ENCODE assay signal across 17 cellular contexts in genomic region chr1:80892452-80892995, GRCh38.
A peak's percentile ranks its signal among the peaks of the same experiment; 100 is the strongest.
DNase-seq lines count a peak whose midpoint lies in the region; ATAC-seq, FAIRE-seq and TF ChIP-seq lines count a peak whose summit lies in the region.
"Had no signal": no experiment of that assay in that cellular context is flagged by ENCODE, and none has a peak within 500 bp of the region (broad histone marks: within the 10 kb centered on the region; RNA-seq: fewer than 3 reads in every experiment).

No MANE protein-coding gene starts in this region.

- no peak for TF ChIP-seq EP300 in HepG2 (IDR thresholded peaks at IDR 0.05; ENCODE audit: low read depth in 2 of 2, low read length in 2 of 2)
- no peak for TF ChIP-seq EP300 in HepG2 (CRISPR knock-in tag; IDR thresholded peaks at IDR 0.05; ENCODE audit: borderline replicate concordance)

- POLR2A ChIA-PET in HepG2 (lab: Yijun Ruan, JAX): no interaction called here

- H3K27me3 Mint-ChIP-seq in stimulated activated naive CD8-positive, alpha-beta T cell treated with anti-CD3 and anti-CD28 coated beads, Interleukin-15, amount 100 ng/mL, for 72 hours: no peaks in the 10 kb centered on the region

- intact Hi-C loops in mammary epithelial cell (cut with micrococcal nuclease) (no loop called here), breast epithelium (cut with DNase I; ENCODE audit: low total_unique reads) (no loop called here), HepG2 (cut with micrococcal nuclease; ENCODE audit: unreplicated experiment) (no loop called here)

- H3K79me2 ChIP-seq in mammary epithelial cell (ENCODE audit: insufficient read depth, low read length) (no peaks in the 10 kb centered on the region), HepG2 (ENCODE audit: insufficient read depth, low read length) (no peaks in the 10 kb centered on the region)

- H3K4me3 ChIP-seq in mammary epithelial cell (replicated peaks in 1 of 3; ENCODE audit: insufficient read depth in 1 of 3, low read depth in 2 of 3, low read length in 3 of 3) (no peak overlapping the region), breast epithelium (no peak overlapping the region), astrocyte of the spinal cord (ENCODE audit: low read depth, low read length) (no peak overlapping the region), HepG2 (replicated peaks in 1 of 3; ENCODE audit: insufficient read depth in 1 of 3, low read depth in 2 of 3, low read length in 3 of 3) (no peak overlapping the region)
- H3K4me3 ChIP-seq: A549, tibial artery had no signal

- DNase-seq in mammary epithelial cell (peak; percentile 5), breast epithelium (ENCODE audit: low spot score in 2 of 2) (no peak), astrocyte of the spinal cord (ENCODE audit: low read depth, low spot score) (peak; percentile 10), iris pigment epithelial cell (ENCODE audit: low read depth) (peak; percentile 26), HepG2 (ENCODE audit: low spot score) (no peak), NCI-H1417 treated with DMSO at 0.1 percent for 48 hours (lab: John Stamatoyannopoulos, UW) (no peak)
- DNase-seq in stimulated activated naive CD8-positive, alpha-beta T cell treated with anti-CD3 and anti-CD28 coated beads, Interleukin-15, amount 100 ng/mL, for 72 hours: no peak
- DNase-seq: activated CD4-positive, alpha-beta T cell treated with anti-CD3 and anti-CD28 coated beads, Interleukin-2, amount 50 U/mL, for 4 hours; activated effector memory CD4-positive, alpha-beta T cell treated with anti-CD3 and anti-CD28 coated beads, Interleukin-2, amount 50 U/mL, for 16 hours; erythroblast; NCI-H2171; tibial artery had no signal

- peak overlapping the region; percentile 59 for H2AFZ ChIP-seq in mammary epithelial cell (ENCODE audit: low read depth, low read length)
- no peak overlapping the region for H2AFZ ChIP-seq in HepG2 (ENCODE audit: low read length)

- H4K20me1 ChIP-seq in mammary epithelial cell (ENCODE audit: insufficient read depth, low read length): no peaks in the 10 kb centered on the region
- H4K20me1 ChIP-seq in HepG2 (ENCODE audit: insufficient read depth, low read length): no peaks in the 10 kb centered on the region

- H3K4me1 Mint-ChIP-seq in stimulated activated naive CD8-positive, alpha-beta T cell treated with anti-CD3 and anti-CD28 coated beads, Interleukin-15, amount 100 ng/mL, for 72 hours: no peaks in the 10 kb centered on the region

- H3K27ac ChIP-seq in mammary epithelial cell (ENCODE audit: insufficient read depth, low read depth, low read length): no peak overlapping the region
- no peak overlapping the region for H3K27ac ChIP-seq in breast epithelium
- H3K27ac ChIP-seq in HepG2 (ENCODE audit: extremely low read length, insufficient read depth, low read length): no peak overlapping the region
- H3K27ac ChIP-seq: A549 had no signal

- CTCF ChIA-PET in mammary epithelial cell (lab: Charles Lee; ENCODE audit: low non-redundant PET): no interaction called here
- CTCF ChIA-PET in HepG2 (lab: Yijun Ruan, JAX; ENCODE audit: low intra/inter-chr PET ratio, low total read pairs): no interaction called here

- H3K4me3 Mint-ChIP-seq in stimulated activated naive CD8-positive, alpha-beta T cell treated with anti-CD3 and anti-CD28 coated beads, Interleukin-15, amount 100 ng/mL, for 72 hours: no peak overlapping the region
- H3K4me3 Mint-ChIP-seq: T-helper 2 cell treated with Interferon-gamma antibody and Interleukin-4, amounts not matched to agents 5 μg/mL and 100 μg/mL, for 36 hours had no signal

- peaks cover 0 to 12% of the 10 kb centered on the region in 2 donors for H3K9me3 Mint-ChIP-seq in stimulated activated naive CD8-positive, alpha-beta T cell treated with anti-CD3 and anti-CD28 coated beads, Interleukin-15, amount 100 ng/mL, for 72 hours

- H3K4me2 ChIP-seq in mammary epithelial cell (ENCODE audit: insufficient read depth, low read depth, low read length) (no peak overlapping the region), HepG2 (ENCODE audit: low read depth, low read length) (no peak overlapping the region)
- H3K4me2 ChIP-seq: A549 had no signal

- in situ Hi-C loops in mammary epithelial cell (cut with MboI; ENCODE audit: low sequenced_read_pairs in 2 of 2) (no loop called here), astrocyte of the spinal cord (cut with HindIII; ENCODE audit: low sequenced_read_pairs) (no loop called here), HepG2 (cut with HindIII; ENCODE audit: extremely low pct_ligation_motif_present, low pct_unique_long_range_greater_than_20kb) (no loop called here)

- no peaks in the 10 kb centered on the region for H3K4me1 ChIP-seq in mammary epithelial cell (ENCODE audit: insufficient read depth, low read length)
- no peaks in the 10 kb centered on the region for H3K4me1 ChIP-seq in breast epithelium
- H3K4me1 ChIP-seq in HepG2 (ENCODE audit: insufficient read depth, low read length): no peaks in the 10 kb centered on the region
- H3K4me1 ChIP-seq: A549 had no signal

- H3K36me3 ChIP-seq in mammary epithelial cell (ENCODE audit: insufficient read depth, low read length): no peaks in the 10 kb centered on the region
- H3K36me3 ChIP-seq in breast epithelium: no peaks in the 10 kb centered on the region
- no peaks in the 10 kb centered on the region for H3K36me3 ChIP-seq in HepG2 (replicated peaks in 1 of 2; ENCODE audit: control insufficient read depth in 1 of 2, insufficient read depth in 2 of 2, low read length in 2 of 2)
- H3K36me3 ChIP-seq: tibial artery had no signal

- no peaks in the 10 kb centered on the region for H3K9me3 ChIP-seq in mammary epithelial cell (replicated peaks; ENCODE audit: insufficient read depth, low read length)
- H3K9me3 ChIP-seq in breast epithelium: no peaks in the 10 kb centered on the region
- peaks cover 73% of the 10 kb centered on the region for H3K9me3 ChIP-seq in HepG2 (ENCODE audit: low read length)
- H3K9me3 ChIP-seq: A549, tibial artery had no signal

- FAIRE-seq in HepG2 (lab: Jason Lieb, UNC): no peak
- FAIRE-seq: A549, islet of Langerhans had no signal

- no peak for TF ChIP-seq CTCF in mammary epithelial cell (conservative IDR thresholded peaks at IDR 0.05 in 1 of 2, IDR thresholded peaks at IDR 0.05 in 1 of 2; ENCODE audit: extremely low read depth in 1 of 2, insufficient read depth in 1 of 2, low read depth in 1 of 2, low read length in 2 of 2)
- no peak for TF ChIP-seq CTCF in breast epithelium (IDR thresholded peaks at IDR 0.05)
- TF ChIP-seq CTCF in astrocyte of the spinal cord (IDR thresholded peaks at IDR 0.05; ENCODE audit: low read depth, low read length): no peak
- TF ChIP-seq CTCF in HepG2 (CRISPR knock-in tag; IDR thresholded peaks at IDR 0.05): no peak

- TF ChIP-seq RAD21 in HepG2 (CRISPR knock-in tag; IDR thresholded peaks at IDR 0.05): no peak

- no peak for ATAC-seq in HepG2
- no peak for ATAC-seq in HG02610 (IDR thresholded peaks at IDR 0.05; ENCODE audit: unreplicated experiment)
- no peak for ATAC-seq in stimulated activated naive CD8-positive, alpha-beta T cell treated with anti-CD3 and anti-CD28 coated beads, Interleukin-15, amount 100 ng/mL, for 72 hours
- ATAC-seq: A549, Panc1 had no signal

- H3K27ac Mint-ChIP-seq in stimulated activated naive CD8-positive, alpha-beta T cell treated with anti-CD3 and anti-CD28 coated beads, Interleukin-15, amount 100 ng/mL, for 72 hours: no peak overlapping the region
- H3K27ac Mint-ChIP-seq: T-helper 2 cell treated with Interferon-gamma antibody and Interleukin-4, amounts not matched to agents 5 μg/mL and 100 μg/mL, for 36 hours had no signal

- BruUV-seq in mammary epithelial cell (replicated peaks; lab: Mats Ljungman, UMichigan): no TSS peak
- no TSS peak for BruUV-seq in HepG2 (replicated peaks; lab: Mats Ljungman, UMichigan)

- TF ChIP-seq POLR2A in breast epithelium (IDR thresholded peaks at IDR 0.05): no peak
- TF ChIP-seq POLR2A in HepG2 (IDR thresholded peaks at IDR 0.05; ENCODE audit: insufficient read depth in 1 of 2, low read depth in 2 of 2, low read length in 2 of 2): no peak

- dilution Hi-C loops in mammary epithelial cell (cut with HindIII; ENCODE audit: low sequenced_read_pairs): no loop called here

- H3K9ac ChIP-seq in mammary epithelial cell (ENCODE audit: insufficient read depth, low read length) (no peak overlapping the region), HepG2 (ENCODE audit: insufficient read depth, low read depth, low read length) (no peak overlapping the region)

- H3K27me3 ChIP-seq in mammary epithelial cell (ENCODE audit: insufficient read depth, low read length) (no peaks in the 10 kb centered on the region), breast epithelium (no peaks in the 10 kb centered on the region), HepG2 (ENCODE audit: control insufficient read depth in 1 of 2, insufficient read depth in 2 of 2, low read length in 2 of 2) (no peaks in the 10 kb centered on the region)
- H3K27me3 ChIP-seq: tibial artery had no signal

- WGBS in mammary epithelial cell (ENCODE audit: low coverage, missing lambda C conversion rate): 19% methylated on average over 4 of the region's 4 CpGs
- WGBS in HepG2 (ENCODE audit: low lambda C conversion rate): 9% methylated on average over 4 of the region's 4 CpGs

TF ChIP-seq in HepG2, 621 proteins besides CTCF, POLR2A, EP300 and RAD21 (continues in another document):
- no peak for TF ChIP-seq RFXAP (CRISPR knock-in tag; IDR thresholded peaks at IDR 0.05; ENCODE audit: borderline replicate concordance)
- TF ChIP-seq ZNF275 (CRISPR knock-in tag; IDR thresholded peaks at IDR 0.05; ENCODE audit: borderline replicate concordance): no peak
- TF ChIP-seq ARNTL (CRISPR knock-in tag; IDR thresholded peaks at IDR 0.05): no peak
- TF ChIP-seq SIN3A (IDR thresholded peaks at IDR 0.05; ENCODE audit: borderline replicate concordance, low read depth, low read length): no peak
- no peak for TF ChIP-seq HINFP (CRISPR knock-in tag; IDR thresholded peaks at IDR 0.05; ENCODE audit: low read depth)

Comparison
In these comparisons a context has a peak if more than half of its experiments do, and no peak if none do; other contexts are left out.
1. DNase-seq: peak in mammary epithelial cell (single experiment), astrocyte of the spinal cord (single experiment) and iris pigment epithelial cell (single experiment); none in breast epithelium (0 of 2), HepG2 (single experiment), NCI-H1417 treated with DMSO at 0.1 percent for 48 hours (single experiment) and stimulated activated naive CD8-positive, alpha-beta T cell treated with anti-CD3 and anti-CD28 coated beads, Interleukin-15, amount 100 ng/mL, for 72 hours (0 of 2).